18 cellular contexts compared by ENCODE assay signal in the genomic region with DNA sequence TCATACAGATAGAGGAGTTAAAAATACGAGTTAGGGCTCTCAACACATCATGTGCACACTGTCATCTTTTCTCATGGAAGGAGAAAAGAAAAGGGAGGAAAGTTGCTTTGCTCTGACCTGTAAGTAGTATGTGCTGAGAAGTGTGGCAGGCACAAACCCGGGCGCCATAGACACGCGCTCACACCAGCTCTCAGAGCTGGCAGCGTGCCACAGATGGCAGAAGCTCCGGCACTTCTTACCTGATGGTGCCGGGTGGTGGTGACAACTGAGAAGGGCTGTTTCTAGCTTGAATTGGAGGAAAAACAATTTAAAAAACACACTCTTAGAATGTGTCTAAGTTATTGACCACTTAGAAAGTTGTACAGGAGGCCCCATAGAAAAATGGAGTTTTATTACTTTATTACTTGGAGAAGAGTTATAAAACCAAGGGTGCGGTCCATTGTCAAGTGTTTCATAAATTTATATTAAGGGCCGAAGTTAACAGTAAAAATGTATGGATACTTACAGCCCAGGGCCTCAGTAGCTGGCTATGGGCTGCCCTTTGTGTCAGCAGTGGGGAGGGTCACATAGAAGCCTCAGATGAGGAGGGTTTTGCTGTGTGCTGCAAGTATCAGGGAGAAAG.
DNase-seq lines count a peak whose midpoint lies in the region; ATAC-seq lines count a peak whose summit lies in the region.
"Had no signal": no experiment of that assay in that cellular context is flagged by ENCODE, and none has a peak within 500 bp of the region (broad histone marks: within the 10 kb centered on the region; RNA-seq: fewer than 3 reads in every experiment).

No MANE protein-coding gene starts in this region.

- peak; percentile 1 for DNase-seq in DMS153 treated with DMSO at 0.1 percent for 48 hours (lab: John Stamatoyannopoulos, UW; ENCODE audit: unreplicated experiment)
- DNase-seq in DMS153 (lab: John Stamatoyannopoulos, UW), result no peak
- peak; percentile 93 for DNase-seq in DMS 273 (lab: John Stamatoyannopoulos, UW; ENCODE audit: unreplicated experiment)
- DNase-seq in NCI-H510A treated with DMSO at 0.1 percent for 48 hours (lab: John Stamatoyannopoulos, UW), result peak; percentile 22
- peak; percentile 42 for DNase-seq in cerebellar cortex (ENCODE audit: low spot score)
- DNase-seq in stimulated activated CD4-positive, alpha-beta T cell treated with anti-CD3 and anti-CD28 coated beads, Interleukin-12 subunit alpha, Interleukin-12 subunit beta, amount 100 ng/mL, for 4 hours, result no peak
- DNase-seq: foreskin melanocyte; H9; hypothalamus; naive B cell; NCI-H187 treated with DMSO at 0.1 percent for 48 hours; NCI-H526 treated with DMSO at 0.1 percent for 48 hours; OCI-M1; ovary; SIG-M5; stimulated activated CD4-positive, alpha-beta T cell treated with anti-CD3 and anti-CD28 coated beads, Interleukin-1b, Interleukin-23, amount 100 ng/mL, for 48 hours had no signal

- ATAC-seq in HG03442 (IDR thresholded peaks at IDR 0.05; ENCODE audit: unreplicated experiment), result no peak
- no peak for ATAC-seq in GM18520 (IDR thresholded peaks at IDR 0.05; ENCODE audit: unreplicated experiment)

Comparison
In these comparisons a context has a peak if more than half of its experiments do, and no peak if none do; other contexts are left out.
1. DNase-seq: peak in DMS153 treated with DMSO at 0.1 percent for 48 hours (single experiment), DMS 273 (single experiment), NCI-H510A treated with DMSO at 0.1 percent for 48 hours (single experiment) and cerebellar cortex (single experiment); none in DMS153 (single experiment) and stimulated activated CD4-positive, alpha-beta T cell treated with anti-CD3 and anti-CD28 coated beads, Interleukin-12 subunit alpha, Interleukin-12 subunit beta, amount 100 ng/mL, for 4 hours (single experiment).